1 cellular context compared by ENCODE assay signal in the genomic region with DNA sequence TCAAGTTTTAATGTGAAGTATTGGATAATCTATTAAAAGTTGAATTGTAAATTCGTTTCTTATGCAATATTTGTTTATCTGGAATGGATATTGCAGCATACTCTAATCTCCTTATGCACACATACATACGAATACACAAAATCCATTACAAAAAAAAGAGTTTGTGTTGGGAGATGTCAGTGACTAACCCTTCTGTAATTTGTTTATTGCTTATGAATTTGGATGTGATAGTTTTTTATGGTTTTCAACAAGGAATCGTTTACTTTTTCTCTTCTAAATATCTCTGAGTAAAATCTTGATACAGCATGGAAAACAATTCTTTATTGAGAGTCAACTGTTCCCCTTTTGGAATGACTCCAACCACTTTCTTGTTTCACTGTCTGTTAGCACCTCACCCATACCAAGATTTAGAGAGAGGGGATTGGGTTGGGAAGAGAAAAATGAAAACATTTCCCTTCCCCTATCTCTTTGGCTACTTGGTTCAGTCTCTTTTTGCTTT.
TF ChIP-seq lines count a peak whose summit lies in the region.

No MANE protein-coding gene starts in this region.

TF ChIP-seq in HEK293, 187 proteins besides CTCF, POLR2A, EP300 and RAD21 (continued from another document):
- TF ChIP-seq, protein P1, sequence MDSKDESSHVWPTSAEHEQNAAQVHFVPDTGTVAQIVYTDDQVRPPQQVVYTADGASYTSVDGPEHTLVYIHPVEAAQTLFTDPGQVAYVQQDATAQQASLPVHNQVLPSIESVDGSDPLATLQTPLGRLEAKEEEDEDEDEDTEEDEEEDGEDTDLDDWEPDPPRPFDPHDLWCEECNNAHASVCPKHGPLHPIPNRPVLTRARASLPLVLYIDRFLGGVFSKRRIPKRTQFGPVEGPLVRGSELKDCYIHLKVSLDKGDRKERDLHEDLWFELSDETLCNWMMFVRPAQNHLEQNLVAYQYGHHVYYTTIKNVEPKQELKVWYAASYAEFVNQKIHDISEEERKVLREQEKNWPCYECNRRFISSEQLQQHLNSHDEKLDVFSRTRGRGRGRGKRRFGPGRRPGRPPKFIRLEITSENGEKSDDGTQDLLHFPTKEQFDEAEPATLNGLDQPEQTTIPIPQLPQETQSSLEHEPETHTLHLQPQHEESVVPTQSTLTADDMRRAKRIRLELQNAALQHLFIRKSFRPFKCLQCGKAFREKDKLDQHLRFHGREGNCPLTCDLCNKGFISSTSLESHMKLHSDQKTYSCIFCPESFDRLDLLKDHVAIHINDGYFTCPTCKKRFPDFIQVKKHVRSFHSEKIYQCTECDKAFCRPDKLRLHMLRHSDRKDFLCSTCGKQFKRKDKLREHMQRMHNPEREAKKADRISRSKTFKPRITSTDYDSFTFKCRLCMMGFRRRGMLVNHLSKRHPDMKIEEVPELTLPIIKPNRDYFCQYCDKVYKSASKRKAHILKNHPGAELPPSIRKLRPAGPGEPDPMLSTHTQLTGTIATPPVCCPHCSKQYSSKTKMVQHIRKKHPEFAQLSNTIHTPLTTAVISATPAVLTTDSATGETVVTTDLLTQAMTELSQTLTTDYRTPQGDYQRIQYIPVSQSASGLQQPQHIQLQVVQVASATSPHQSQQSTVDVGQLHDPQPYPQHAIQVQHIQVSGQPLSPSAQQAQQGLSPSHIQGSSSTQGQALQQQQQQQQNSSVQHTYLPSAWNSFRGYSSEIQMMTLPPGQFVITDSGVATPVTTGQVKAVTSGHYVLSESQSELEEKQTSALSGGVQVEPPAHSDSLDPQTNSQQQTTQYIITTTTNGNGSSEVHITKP (tag by site-specific recombination; IDR thresholded peaks at IDR 0.05), result peak; percentile 94
- TF ChIP-seq ZNF2 (tag by site-specific recombination; IDR thresholded peaks at IDR 0.05), result no peak
- no peak for TF ChIP-seq ZNF791 (tag by site-specific recombination; IDR thresholded peaks at IDR 0.05)
- TF ChIP-seq, protein P2, sequence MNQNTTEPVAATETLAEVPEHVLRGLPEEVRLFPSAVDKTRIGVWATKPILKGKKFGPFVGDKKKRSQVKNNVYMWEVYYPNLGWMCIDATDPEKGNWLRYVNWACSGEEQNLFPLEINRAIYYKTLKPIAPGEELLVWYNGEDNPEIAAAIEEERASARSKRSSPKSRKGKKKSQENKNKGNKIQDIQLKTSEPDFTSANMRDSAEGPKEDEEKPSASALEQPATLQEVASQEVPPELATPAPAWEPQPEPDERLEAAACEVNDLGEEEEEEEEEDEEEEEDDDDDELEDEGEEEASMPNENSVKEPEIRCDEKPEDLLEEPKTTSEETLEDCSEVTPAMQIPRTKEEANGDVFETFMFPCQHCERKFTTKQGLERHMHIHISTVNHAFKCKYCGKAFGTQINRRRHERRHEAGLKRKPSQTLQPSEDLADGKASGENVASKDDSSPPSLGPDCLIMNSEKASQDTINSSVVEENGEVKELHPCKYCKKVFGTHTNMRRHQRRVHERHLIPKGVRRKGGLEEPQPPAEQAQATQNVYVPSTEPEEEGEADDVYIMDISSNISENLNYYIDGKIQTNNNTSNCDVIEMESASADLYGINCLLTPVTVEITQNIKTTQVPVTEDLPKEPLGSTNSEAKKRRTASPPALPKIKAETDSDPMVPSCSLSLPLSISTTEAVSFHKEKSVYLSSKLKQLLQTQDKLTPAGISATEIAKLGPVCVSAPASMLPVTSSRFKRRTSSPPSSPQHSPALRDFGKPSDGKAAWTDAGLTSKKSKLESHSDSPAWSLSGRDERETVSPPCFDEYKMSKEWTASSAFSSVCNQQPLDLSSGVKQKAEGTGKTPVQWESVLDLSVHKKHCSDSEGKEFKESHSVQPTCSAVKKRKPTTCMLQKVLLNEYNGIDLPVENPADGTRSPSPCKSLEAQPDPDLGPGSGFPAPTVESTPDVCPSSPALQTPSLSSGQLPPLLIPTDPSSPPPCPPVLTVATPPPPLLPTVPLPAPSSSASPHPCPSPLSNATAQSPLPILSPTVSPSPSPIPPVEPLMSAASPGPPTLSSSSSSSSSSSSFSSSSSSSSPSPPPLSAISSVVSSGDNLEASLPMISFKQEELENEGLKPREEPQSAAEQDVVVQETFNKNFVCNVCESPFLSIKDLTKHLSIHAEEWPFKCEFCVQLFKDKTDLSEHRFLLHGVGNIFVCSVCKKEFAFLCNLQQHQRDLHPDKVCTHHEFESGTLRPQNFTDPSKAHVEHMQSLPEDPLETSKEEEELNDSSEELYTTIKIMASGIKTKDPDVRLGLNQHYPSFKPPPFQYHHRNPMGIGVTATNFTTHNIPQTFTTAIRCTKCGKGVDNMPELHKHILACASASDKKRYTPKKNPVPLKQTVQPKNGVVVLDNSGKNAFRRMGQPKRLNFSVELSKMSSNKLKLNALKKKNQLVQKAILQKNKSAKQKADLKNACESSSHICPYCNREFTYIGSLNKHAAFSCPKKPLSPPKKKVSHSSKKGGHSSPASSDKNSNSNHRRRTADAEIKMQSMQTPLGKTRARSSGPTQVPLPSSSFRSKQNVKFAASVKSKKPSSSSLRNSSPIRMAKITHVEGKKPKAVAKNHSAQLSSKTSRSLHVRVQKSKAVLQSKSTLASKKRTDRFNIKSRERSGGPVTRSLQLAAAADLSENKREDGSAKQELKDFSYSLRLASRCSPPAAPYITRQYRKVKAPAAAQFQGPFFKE (tag by site-specific recombination; IDR thresholded peaks at IDR 0.05; ENCODE audit: borderline replicate concordance), result no peak
- no peak for TF ChIP-seq ZNF600 (tag by site-specific recombination; IDR thresholded peaks at IDR 0.05)
- no peak for TF ChIP-seq ZNF768 (tag by site-specific recombination; IDR thresholded peaks at IDR 0.05)
- TF ChIP-seq ZNF707 (tag by site-specific recombination; IDR thresholded peaks at IDR 0.05), result no peak
- TF ChIP-seq, protein P3, sequence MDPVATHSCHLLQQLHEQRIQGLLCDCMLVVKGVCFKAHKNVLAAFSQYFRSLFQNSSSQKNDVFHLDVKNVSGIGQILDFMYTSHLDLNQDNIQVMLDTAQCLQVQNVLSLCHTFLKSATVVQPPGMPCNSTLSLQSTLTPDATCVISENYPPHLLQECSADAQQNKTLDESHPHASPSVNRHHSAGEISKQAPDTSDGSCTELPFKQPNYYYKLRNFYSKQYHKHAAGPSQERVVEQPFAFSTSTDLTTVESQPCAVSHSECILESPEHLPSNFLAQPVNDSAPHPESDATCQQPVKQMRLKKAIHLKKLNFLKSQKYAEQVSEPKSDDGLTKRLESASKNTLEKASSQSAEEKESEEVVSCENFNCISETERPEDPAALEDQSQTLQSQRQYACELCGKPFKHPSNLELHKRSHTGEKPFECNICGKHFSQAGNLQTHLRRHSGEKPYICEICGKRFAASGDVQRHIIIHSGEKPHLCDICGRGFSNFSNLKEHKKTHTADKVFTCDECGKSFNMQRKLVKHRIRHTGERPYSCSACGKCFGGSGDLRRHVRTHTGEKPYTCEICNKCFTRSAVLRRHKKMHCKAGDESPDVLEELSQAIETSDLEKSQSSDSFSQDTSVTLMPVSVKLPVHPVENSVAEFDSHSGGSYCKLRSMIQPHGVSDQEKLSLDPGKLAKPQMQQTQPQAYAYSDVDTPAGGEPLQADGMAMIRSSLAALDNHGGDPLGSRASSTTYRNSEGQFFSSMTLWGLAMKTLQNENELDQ (tag by site-specific recombination; IDR thresholded peaks at IDR 0.05; ENCODE audit: low read depth), result no peak
- TF ChIP-seq ZNF664 (tag by site-specific recombination; IDR thresholded peaks at IDR 0.05), result no peak
- no peak for TF ChIP-seq OSR2 (tag by site-specific recombination; IDR thresholded peaks at IDR 0.05)
- TF ChIP-seq, protein P4, sequence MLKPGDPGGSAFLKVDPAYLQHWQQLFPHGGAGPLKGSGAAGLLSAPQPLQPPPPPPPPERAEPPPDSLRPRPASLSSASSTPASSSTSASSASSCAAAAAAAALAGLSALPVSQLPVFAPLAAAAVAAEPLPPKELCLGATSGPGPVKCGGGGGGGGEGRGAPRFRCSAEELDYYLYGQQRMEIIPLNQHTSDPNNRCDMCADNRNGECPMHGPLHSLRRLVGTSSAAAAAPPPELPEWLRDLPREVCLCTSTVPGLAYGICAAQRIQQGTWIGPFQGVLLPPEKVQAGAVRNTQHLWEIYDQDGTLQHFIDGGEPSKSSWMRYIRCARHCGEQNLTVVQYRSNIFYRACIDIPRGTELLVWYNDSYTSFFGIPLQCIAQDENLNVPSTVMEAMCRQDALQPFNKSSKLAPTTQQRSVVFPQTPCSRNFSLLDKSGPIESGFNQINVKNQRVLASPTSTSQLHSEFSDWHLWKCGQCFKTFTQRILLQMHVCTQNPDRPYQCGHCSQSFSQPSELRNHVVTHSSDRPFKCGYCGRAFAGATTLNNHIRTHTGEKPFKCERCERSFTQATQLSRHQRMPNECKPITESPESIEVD (tag by site-specific recombination; IDR thresholded peaks at IDR 0.05), result peak; percentile 90
- no peak for TF ChIP-seq ZFHX2 (tag by site-specific recombination; conservative IDR thresholded peaks at IDR 0.05)
- TF ChIP-seq, protein P5, sequence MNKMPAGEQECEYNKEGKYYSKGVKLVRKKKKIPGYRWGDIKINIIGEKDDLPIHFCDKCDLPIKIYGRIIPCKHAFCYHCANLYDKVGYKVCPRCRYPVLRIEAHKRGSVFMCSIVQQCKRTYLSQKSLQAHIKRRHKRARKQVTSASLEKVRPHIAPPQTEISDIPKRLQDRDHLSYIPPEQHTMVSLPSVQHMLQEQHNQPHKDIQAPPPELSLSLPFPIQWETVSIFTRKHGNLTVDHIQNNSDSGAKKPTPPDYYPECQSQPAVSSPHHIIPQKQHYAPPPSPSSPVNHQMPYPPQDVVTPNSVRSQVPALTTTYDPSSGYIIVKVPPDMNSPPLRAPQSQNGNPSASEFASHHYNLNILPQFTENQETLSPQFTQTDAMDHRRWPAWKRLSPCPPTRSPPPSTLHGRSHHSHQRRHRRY (tag by site-specific recombination; IDR thresholded peaks at IDR 0.05), result no peak
- TF ChIP-seq ZNF404 (tag by site-specific recombination; IDR thresholded peaks at IDR 0.05), result no peak
- no peak for TF ChIP-seq ZNF521 (tag by site-specific recombination; IDR thresholded peaks at IDR 0.05)
- TF ChIP-seq ZNF48 (tag by site-specific recombination; IDR thresholded peaks at IDR 0.05), result no peak
